In genomic region chr2:237944302-237944701, GRCh38 we compare ENCODE assay signal across 33 cellular contexts. TPM values are rescaled to one million over a fixed set of nuclear protein-coding genes. Genes with fewer than 3 reads are reported as not detected.
DNase-seq lines count a peak whose midpoint lies in the region; ATAC-seq and TF ChIP-seq lines count a peak whose summit lies in the region.
"Had no signal": no experiment of that assay in that cellular context is flagged by ENCODE, and none has a peak within 500 bp of the region (broad histone marks: within the 10 kb centered on the region; RNA-seq: fewer than 3 reads in every experiment).

No MANE protein-coding gene starts in this region.

- no peaks in the 10 kb centered on the region for H3K27me3 Mint-ChIP-seq in activated naive CD4-positive, alpha-beta T cell treated with anti-CD3 and anti-CD28 coated beads for 36 hours (ENCODE audit: low read depth)
- H3K27me3 Mint-ChIP-seq: activated naive CD4-positive, alpha-beta T cell treated with anti-CD3 and anti-CD28 coated beads, Interleukin-2, amount 50 U/mL, for 24 hours had no signal

- intact Hi-C loops in activated naive CD4-positive, alpha-beta T cell treated with anti-CD3 and anti-CD28 coated beads for 36 hours (cut with micrococcal nuclease): no loop called here

- TF ChIP-seq POLR2A in erythroblast (IDR thresholded peaks at IDR 0.05; ENCODE audit: low read length): no peak

- ATAC-seq in stimulated activated effector memory CD8-positive, alpha-beta T cell treated with anti-CD3 and anti-CD28 coated beads, Interleukin-12 subunit alpha, Interleukin-12 subunit beta, amount 100 ng/mL, for 72 hours: no peak
- ATAC-seq in esophagus mucosa: no peak
- ATAC-seq: right lobe of liver had no signal

- H3K27ac Mint-ChIP-seq in activated naive CD4-positive, alpha-beta T cell treated with anti-CD3 and anti-CD28 coated beads for 36 hours: no peak overlapping the region
- H3K27ac Mint-ChIP-seq in stimulated activated effector memory CD8-positive, alpha-beta T cell treated with anti-CD3 and anti-CD28 coated beads, Interleukin-12 subunit alpha, Interleukin-12 subunit beta, amount 100 ng/mL, for 72 hours: peak overlapping the region; percentile 57
- H3K27ac Mint-ChIP-seq: activated naive CD4-positive, alpha-beta T cell treated with anti-CD3 and anti-CD28 coated beads, Interleukin-2, amount 50 U/mL, for 24 hours; activated T-helper 1 cell treated with anti-CD3 and anti-CD28 coated beads, Interleukin-12 subunit alpha, Interleukin-12 subunit beta, Interleukin-2, Interleukin-4 antibody, amounts not matched to agents 30 ng/mL and 10 ng/mL and 1 ng/mL, durations not matched to agents 14 hours and 24 hours and 36 hours; HFFc6 had no signal

- H3K9me3 Mint-ChIP-seq in activated naive CD4-positive, alpha-beta T cell treated with anti-CD3 and anti-CD28 coated beads for 36 hours: peaks cover 12% of the 10 kb centered on the region
- H3K9me3 Mint-ChIP-seq in stimulated activated effector memory CD8-positive, alpha-beta T cell treated with anti-CD3 and anti-CD28 coated beads, Interleukin-12 subunit alpha, Interleukin-12 subunit beta, amount 100 ng/mL, for 72 hours: peaks cover 15% of the 10 kb centered on the region

- H3K4me3 Mint-ChIP-seq in activated naive CD4-positive, alpha-beta T cell treated with anti-CD3 and anti-CD28 coated beads for 36 hours: no peak overlapping the region
- H3K4me3 Mint-ChIP-seq in stimulated activated effector memory CD8-positive, alpha-beta T cell treated with anti-CD3 and anti-CD28 coated beads, Interleukin-12 subunit alpha, Interleukin-12 subunit beta, amount 100 ng/mL, for 72 hours: no peak overlapping the region
- H3K4me3 Mint-ChIP-seq: activated naive CD4-positive, alpha-beta T cell treated with anti-CD3 and anti-CD28 coated beads, Interleukin-2, amount 50 U/mL, for 24 hours; activated T-helper 1 cell treated with anti-CD3 and anti-CD28 coated beads, Interleukin-12 subunit alpha, Interleukin-12 subunit beta, Interleukin-2, Interleukin-4 antibody, amounts not matched to agents 30 ng/mL and 10 ng/mL and 1 ng/mL, durations not matched to agents 14 hours and 24 hours and 36 hours; HFFc6 had no signal

- H3K36me3 Mint-ChIP-seq in activated naive CD4-positive, alpha-beta T cell treated with anti-CD3 and anti-CD28 coated beads for 36 hours (ENCODE audit: low read depth): peaks cover 5% of the 10 kb centered on the region
- peaks cover 4% of the 10 kb centered on the region for H3K36me3 Mint-ChIP-seq in stimulated activated effector memory CD8-positive, alpha-beta T cell treated with anti-CD3 and anti-CD28 coated beads, Interleukin-12 subunit alpha, Interleukin-12 subunit beta, amount 100 ng/mL, for 72 hours

- peaks cover 52% of the 10 kb centered on the region for H3K4me1 Mint-ChIP-seq in activated naive CD4-positive, alpha-beta T cell treated with anti-CD3 and anti-CD28 coated beads for 36 hours (ENCODE audit: low read depth)
- peaks cover 67% of the 10 kb centered on the region for H3K4me1 Mint-ChIP-seq in stimulated activated effector memory CD8-positive, alpha-beta T cell treated with anti-CD3 and anti-CD28 coated beads, Interleukin-12 subunit alpha, Interleukin-12 subunit beta, amount 100 ng/mL, for 72 hours

- peak; percentile 16 for DNase-seq in activated naive CD4-positive, alpha-beta T cell treated with anti-CD3 and anti-CD28 coated beads for 36 hours
- no peak for DNase-seq in activated naive CD4-positive, alpha-beta T cell (lab: John Stamatoyannopoulos, UW)
- DNase-seq in OCI-M1 (lab: John Stamatoyannopoulos, UW): peak; percentile 58
- DNase-seq in erythroblast (lab: John Stamatoyannopoulos, UW): peak; percentile 57 to 72
- DNase-seq in stimulated activated effector memory CD8-positive, alpha-beta T cell treated with anti-CD3 and anti-CD28 coated beads, Interleukin-12 subunit alpha, Interleukin-12 subunit beta, amount 100 ng/mL, for 72 hours (ENCODE audit: low spot score in 2 of 2): no peak
- DNase-seq in DMS153 (lab: John Stamatoyannopoulos, UW): no peak
- DNase-seq in HPDE6-E6E7 (ENCODE audit: extremely low spot score): no peak
- DNase-seq: activated CD4-positive, alpha-beta T cell treated with anti-CD3 and anti-CD28 coated beads, Interleukin-2, amount 50 U/mL, for 1 hour; amygdala; DMS79 treated with DMSO at 0.1 percent for 48 hours; GF-D8; GM23248; head of caudate nucleus; HFFc6; IMR-90; left ventricle myocardium inferior; mesenchymal stem cell; NCI-H146; NCI-H2107; NCI-H345; NCI-H748 treated with DMSO at 0.1 percent for 48 hours; occipital lobe; Peyer's patch; right lobe of liver; SHP77; spleen; stimulated activated CD4-positive, alpha-beta T cell treated with anti-CD3 and anti-CD28 coated beads, Interleukin-2, amount 100 ng/mL, for 24 hours; stomach; T-helper 9 cell; uterus had no signal

- CTCF ChIA-PET in activated naive CD4-positive, alpha-beta T cell treated with anti-CD3 and anti-CD28 coated beads for 36 hours (lab: Charles Lee): no interaction called here

RNA-seq across cellular contexts. Expression of gene UBE2F, which starts 22.5 kb away (rescaled TPM):
- total RNA-seq in activated naive CD4-positive, alpha-beta T cell treated with anti-CD3 and anti-CD28 coated beads for 36 hours: 10 to 100 TPM; 43.4 to 45.5 TPM
- total RNA-seq in esophagus mucosa: 58.2 TPM

Comparison
In these comparisons a context has a peak if more than half of its experiments do, and no peak if none do; other contexts are left out.
1. DNase-seq: peak in activated naive CD4-positive, alpha-beta T cell treated with anti-CD3 and anti-CD28 coated beads for 36 hours (single experiment), OCI-M1 (single experiment) and erythroblast (2 of 2); none in activated naive CD4-positive, alpha-beta T cell (0 of 4), stimulated activated effector memory CD8-positive, alpha-beta T cell treated with anti-CD3 and anti-CD28 coated beads, Interleukin-12 subunit alpha, Interleukin-12 subunit beta, amount 100 ng/mL, for 72 hours (0 of 2), DMS153 (single experiment) and HPDE6-E6E7 (single experiment).